Comparison of ENCODE assay signal across 9 cellular contexts in genomic region chr22:35430897-35431322, GRCh38. TPM values are rescaled to one million over a fixed set of nuclear protein-coding genes. Genes with fewer than 3 reads are reported as not detected.
DNase-seq lines count a peak whose midpoint lies in the region; ATAC-seq and TF ChIP-seq lines count a peak whose summit lies in the region.
"Had no signal": no experiment of that assay in that cellular context is flagged by ENCODE, and none has a peak within 500 bp of the region (broad histone marks: within the 10 kb centered on the region; RNA-seq: fewer than 3 reads in every experiment).

No MANE protein-coding gene starts in this region.

- H3K9me3 Mint-ChIP-seq in type B pancreatic cell: no peaks in the 10 kb centered on the region

- peaks cover 17% of the 10 kb centered on the region for H3K36me3 Mint-ChIP-seq in type B pancreatic cell

- TF ChIP-seq CTCF in KMS-11 (conservative IDR thresholded peaks at IDR 0.05; ENCODE audit: low read depth, low read length): peak; percentile 77
- peak; percentile 94 to 98 (median 96) for TF ChIP-seq CTCF in heart left ventricle (IDR thresholded peaks at IDR 0.05)
- peak; percentile 99 to 100 (median 99) for TF ChIP-seq CTCF in prostate gland (IDR thresholded peaks at IDR 0.05)
- TF ChIP-seq CTCF in type B pancreatic cell (conservative IDR thresholded peaks at IDR 0.05): peak; percentile 98

- no peaks in the 10 kb centered on the region for H3K27me3 Mint-ChIP-seq in type B pancreatic cell

- peaks cover 8% of the 10 kb centered on the region for H3K4me1 Mint-ChIP-seq in type B pancreatic cell (ENCODE audit: unreplicated experiment)

- no peak overlapping the region for H3K27ac Mint-ChIP-seq in type B pancreatic cell
- H3K27ac Mint-ChIP-seq: T-helper 1 cell treated with Interleukin-12 subunit alpha and Interleukin-12 subunit beta and Interleukin-4 antibody, amounts not matched to agents 30 μg/mL and 1 μg/mL, for 36 hours had no signal

- WGBS in heart left ventricle, 4 donors: 8 to 24% (median 10%) methylated on average over 9 to 14 of the region's 14 CpGs
- 7% methylated on average over 14 of the region's 14 CpGs for whole genome bisulfite sequencing in prostate gland

- no peak overlapping the region for H2AFZ ChIP-seq in KMS-11 (ENCODE audit: low read depth)

- TF ChIP-seq POLR2A in heart left ventricle (IDR thresholded peaks at IDR 0.05) (no peak), prostate gland (IDR thresholded peaks at IDR 0.05) (no peak)

- intact Hi-C loops in heart left ventricle (cut with DNase I) (loop anchor here in 9 of 10 donors (1.0 to 10.0 kb wide), 12 partner anchors 79 to 694 kb away; no protein-coding TSS in a partner anchor), prostate gland (cut with DNase I) (loop anchor here (1.0 to 10.0 kb wide), 2 partner anchors 152 to 694 kb away; no protein-coding TSS in a partner anchor)

- H3K4me1 ChIP-seq in KMS-11 (ENCODE audit: low read depth, poor library complexity, severe bottlenecking) (no peaks in the 10 kb centered on the region), heart left ventricle (peaks cover 0 to 13% (median 7%) of the 10 kb centered on the region in 12 donors), prostate gland (replicated peaks) (no peaks in the 10 kb centered on the region)

- ATAC-seq in heart left ventricle: peak; percentile 95 to 98 (median 98)

- H3K9ac ChIP-seq in KMS-11: no peak overlapping the region

- H3K4me3 ChIP-seq in KMS-11 (IDR thresholded peaks at IDR 0.05; ENCODE audit: insufficient read depth, low read depth, low read length) (no peak overlapping the region), heart left ventricle (no peak overlapping the region), prostate gland (no peak overlapping the region)

- no peak overlapping the region for H3K27ac ChIP-seq in KMS-11
- peak overlapping the region in 6 of 12 donors; percentile 5 to 67 (median 48) for H3K27ac ChIP-seq in heart left ventricle
- peak overlapping the region; percentile 1 to 3 for H3K27ac ChIP-seq in prostate gland

- H3K27me3 ChIP-seq in KMS-11 (ENCODE audit: insufficient read depth, low read depth) (no peaks in the 10 kb centered on the region), heart left ventricle (no peaks in the 10 kb centered on the region), prostate gland (replicated peaks; ENCODE audit: insufficient read depth) (no peaks in the 10 kb centered on the region)

- no peaks in the 10 kb centered on the region for H4K20me1 ChIP-seq in KMS-11 (ENCODE audit: insufficient read depth)

- DNase-seq in D341Med (ENCODE audit: low spot score) (peak; percentile 96), SW480 (ENCODE audit: low spot score) (peak; percentile 39), amniotic epithelial cell (ENCODE audit: low read depth) (peak; percentile 86), heart left ventricle (peak; percentile 87 to 93 (median 91)), prostate gland (ENCODE audit: low spot score) (peak; percentile 88), type B pancreatic cell (ENCODE audit: extremely low spot score, unreplicated experiment) (peak; percentile 87), MV-4-11 (lab: John Stamatoyannopoulos, UW) (no peak)

- H3K4me2 ChIP-seq in KMS-11: no peak overlapping the region

- H3K4me3 Mint-ChIP-seq in type B pancreatic cell: no peak overlapping the region
- H3K4me3 Mint-ChIP-seq: T-helper 1 cell treated with Interleukin-12 subunit alpha and Interleukin-12 subunit beta and Interleukin-4 antibody, amounts not matched to agents 30 μg/mL and 1 μg/mL, for 36 hours had no signal

- H3K9me3 ChIP-seq in heart left ventricle: peaks cover 0 to 17% (median 11%) of the 10 kb centered on the region in 12 donors
- no peaks in the 10 kb centered on the region for H3K9me3 ChIP-seq in prostate gland

- no peaks in the 10 kb centered on the region for H3K79me2 ChIP-seq in KMS-11 (ENCODE audit: insufficient read depth, low read depth)

- H3K36me3 ChIP-seq in KMS-11 (ENCODE audit: insufficient read depth): no peaks in the 10 kb centered on the region; the same call in 1 of the 2 replicates
- peaks cover 0 to 9% (median 0%) of the 10 kb centered on the region in 9 donors for H3K36me3 ChIP-seq in heart left ventricle
- H3K36me3 ChIP-seq in prostate gland: no peaks in the 10 kb centered on the region

RNA-seq across cellular contexts. Expression of gene MCM5, which starts 31.0 kb away (rescaled TPM):
- total RNA-seq in heart left ventricle (10 to 100 TPM in 5 of 9 donors, 1 to 10 TPM in 4; 7.3 to 30.2 (median 12.3) TPM), prostate gland (10 to 100 TPM; 42.2 to 51.8 TPM), type B pancreatic cell (ENCODE audit: low replicate concordance) (45.5 and 98.0 TPM in 2 replicates)
- polyA plus RNA-seq in heart left ventricle: 10 to 100 TPM in 1 of 2 donors, 1 to 10 TPM in 1; 5.9 to 14.0 TPM

RNA-seq across cellular contexts. Expression of gene HMOX1, which starts 50.0 kb away (rescaled TPM):
- total RNA-seq in heart left ventricle (100 to 1,000 TPM in 1 of 9 donors, 10 to 100 TPM in 2, 1 to 10 TPM in 6; 2.6 to 126 (median 5.2) TPM), prostate gland (10 to 100 TPM in 1 of 2 donors, 1 to 10 TPM in 1; 3.5 to 31.5 TPM), type B pancreatic cell (ENCODE audit: low replicate concordance) (4.1 and 7.7 TPM in 2 replicates)
- polyA plus RNA-seq in heart left ventricle: 1 to 10 TPM; 2.4 to 4.8 TPM
